Comparison of ENCODE assay signal across 22 cellular contexts in genomic region chr6:130369821-130370220, GRCh38. TPM values are rescaled to one million over a fixed set of nuclear protein-coding genes. Genes with fewer than 3 reads are reported as not detected.
DNase-seq lines count a peak whose midpoint lies in the region; ATAC-seq and TF ChIP-seq lines count a peak whose summit lies in the region.
"Had no signal": no experiment of that assay in that cellular context is flagged by ENCODE, and none has a peak within 500 bp of the region (broad histone marks: within the 10 kb centered on the region; RNA-seq: fewer than 3 reads in every experiment).

No MANE protein-coding gene starts in this region.

- intact Hi-C loops in left colon (cut with DNase I, micrococcal nuclease): no loop called here

- H3K27ac Mint-ChIP-seq in activated T-cell treated with anti-CD3 and anti-CD28 coated beads, Interleukin-2, amount 50 U/mL, for 72 hours: no peak overlapping the region
- H3K27ac Mint-ChIP-seq: CD4-positive, alpha-beta T cell; GM23338 had no signal

- no peaks in the 10 kb centered on the region for H3K36me3 Mint-ChIP-seq in activated T-cell treated with anti-CD3 and anti-CD28 coated beads, Interleukin-2, amount 50 U/mL, for 72 hours (ENCODE audit: insufficient read depth in 2 of 2)

- peak; percentile 41 for ATAC-seq in GM19397 (IDR thresholded peaks at IDR 0.05; ENCODE audit: unreplicated experiment)
- no peak for ATAC-seq in left colon
- no peak for ATAC-seq in activated T-cell treated with anti-CD3 and anti-CD28 coated beads, Interleukin-2, amount 50 U/mL, for 72 hours (replicated peaks in 1 of 2)
- ATAC-seq: GM23338, HCT116 had no signal

- DNase-seq in AG09309 (ENCODE audit: low read depth): no peak
- DNase-seq in epithelial cell of proximal tubule (ENCODE audit: low read depth): peak; percentile 79
- peak; percentile 63 for DNase-seq in kidney tubule cell (ENCODE audit: low spot score)
- no peak for DNase-seq in left colon
- DNase-seq in activated T-cell treated with anti-CD3 and anti-CD28 coated beads, Interleukin-2, amount 50 U/mL, for 72 hours: no peak
- DNase-seq in GM19240 (ENCODE audit: insufficient read length, low spot score): no peak
- no peak for DNase-seq in T-helper 1 cell
- DNase-seq: BE2C; CD4-positive, alpha-beta T cell; KG1; MV-4-11; NCI-H1417 treated with DMSO at 0.1 percent for 48 hours; NCI-H187 treated with DMSO at 0.1 percent for 48 hours; NCI-H2227 treated with DMSO at 0.1 percent for 48 hours; NCI-H510A treated with DMSO at 0.1 percent for 48 hours; NCI-H774; RPMI8226; SHP77 treated with DMSO at 0.1 percent for 48 hours had no signal

- no peaks in the 10 kb centered on the region for H3K9me3 Mint-ChIP-seq in activated T-cell treated with anti-CD3 and anti-CD28 coated beads, Interleukin-2, amount 50 U/mL, for 72 hours
- H3K9me3 Mint-ChIP-seq: CD4-positive, alpha-beta T cell; GM23338 had no signal

- H3K4me1 Mint-ChIP-seq in activated T-cell treated with anti-CD3 and anti-CD28 coated beads, Interleukin-2, amount 50 U/mL, for 72 hours (ENCODE audit: low read depth): peaks cover 10% of the 10 kb centered on the region

- peaks cover 24% of the 10 kb centered on the region for H3K27me3 Mint-ChIP-seq in activated T-cell treated with anti-CD3 and anti-CD28 coated beads, Interleukin-2, amount 50 U/mL, for 72 hours (ENCODE audit: low read depth)

- H3K4me3 Mint-ChIP-seq in activated T-cell treated with anti-CD3 and anti-CD28 coated beads, Interleukin-2, amount 50 U/mL, for 72 hours: no peak overlapping the region
- H3K4me3 Mint-ChIP-seq: CD4-positive, alpha-beta T cell; GM23338 had no signal

- TF ChIP-seq CTCF in AG09309 (IDR thresholded peaks at IDR 0.05; ENCODE audit: control insufficient read depth, insufficient read depth, low read depth, low read length, missing control alignments) (no peak), epithelial cell of proximal tubule (conservative IDR thresholded peaks at IDR 0.05; ENCODE audit: low read depth, low read length) (no peak)

- H3K4me3 ChIP-seq in AG09309 (ENCODE audit: control insufficient read depth, low read depth, low read length) (peak overlapping the region; percentile 95), epithelial cell of proximal tubule (ENCODE audit: low read depth, low read length) (peak overlapping the region; percentile 11)
- H3K4me3 ChIP-seq: GM23338 had no signal

RNA-seq across cellular contexts. Expression of gene TMEM200A, which starts 4.0 kb away (rescaled TPM):
- total RNA-seq in epithelial cell of proximal tubule (2.1 and 3.3 TPM in 2 replicates), left colon (10 to 100 TPM; 24.6 to 26.9 TPM)
- total RNA-seq in activated T-cell treated with anti-CD3 and anti-CD28 coated beads, Interleukin-2, amount 50 U/mL, for 72 hours: under 1 TPM; 0.53 to 0.67 TPM
- total RNA-seq: OCI-LY7 had no signal

Comparison
In these comparisons a context has a peak if more than half of its experiments do, and no peak if none do; other contexts are left out.
1. DNase-seq: peak in epithelial cell of proximal tubule (single experiment) and kidney tubule cell (single experiment); none in AG09309 (single experiment), left colon (0 of 2), activated T-cell treated with anti-CD3 and anti-CD28 coated beads, Interleukin-2, amount 50 U/mL, for 72 hours (0 of 2), GM19240 (single experiment) and T-helper 1 cell (0 of 5).